In genomic region chr6:83633149-83633548, GRCh38 we compare ENCODE assay signal across 1 cellular context.
TF ChIP-seq lines count a peak whose summit lies in the region.

No MANE protein-coding gene starts in this region.

TF ChIP-seq in K562, 482 proteins besides CTCF, POLR2A, EP300 and RAD21 (continued from another document):
- TF ChIP-seq CLOCK (CRISPR knock-in tag; IDR thresholded peaks at IDR 0.05; ENCODE audit: borderline replicate concordance), result no peak
- TF ChIP-seq CBX8 (IDR thresholded peaks at IDR 0.05; ENCODE audit: borderline replicate concordance, extremely low read depth, low read depth, low read length, poor library complexity, severe bottlenecking), result no peak
